In genomic region chr1:227886503-227886961, GRCh38 we compare ENCODE assay signal across 9 cellular contexts.
A peak's percentile ranks its signal among the peaks of the same experiment; 100 is the strongest.
DNase-seq lines count a peak whose midpoint lies in the region; ATAC-seq and TF ChIP-seq lines count a peak whose summit lies in the region.
"Had no signal": no experiment of that assay in that cellular context is flagged by ENCODE, and none has a peak within 500 bp of the region (broad histone marks: within the 10 kb centered on the region; RNA-seq: fewer than 3 reads in every experiment).

No MANE protein-coding gene starts in this region.

- H3K4me3 Mint-ChIP-seq in CD8-positive, alpha-beta T cell = peak overlapping the region; percentile 71

- no peaks in the 10 kb centered on the region for H3K9me3 Mint-ChIP-seq in CD8-positive, alpha-beta T cell

- H3K4me3 ChIP-seq in CD8-positive, alpha-beta T cell (ENCODE audit: low read depth, low read length) = peak overlapping the region; percentile 59
- H3K4me3 ChIP-seq in SJCRH30 = peak overlapping the region; percentile 40
- H3K4me3 ChIP-seq in hepatocyte = no peak overlapping the region
- H3K4me3 ChIP-seq in rectal smooth muscle tissue (ENCODE audit: low read length) = peak overlapping the region; percentile 41

- intact Hi-C loops in CD8-positive, alpha-beta T cell (cut with DNase I, micrococcal nuclease) = loop anchor here (5.0 kb wide), 2 partner anchors 99 to 124 kb away; no protein-coding TSS in a partner anchor

- H3K9me3 ChIP-seq in CD8-positive, alpha-beta T cell (ENCODE audit: low read length) = no peaks in the 10 kb centered on the region
- H3K9me3 ChIP-seq in SJCRH30 (replicated peaks) (no peaks in the 10 kb centered on the region), hepatocyte (ENCODE audit: low read depth) (no peaks in the 10 kb centered on the region)

- no peak overlapping the region for H3K9ac ChIP-seq in rectal smooth muscle tissue (ENCODE audit: low read length)

- H4K20me1 ChIP-seq in hepatocyte (ENCODE audit: insufficient read depth, poor library complexity, severe bottlenecking) = no peaks in the 10 kb centered on the region

- 8% methylated on average over 12 of the region's 18 CpGs for WGBS in hepatocyte (ENCODE audit: low lambda C conversion rate, missing lambda C conversion rate)

- peaks cover 41% of the 10 kb centered on the region for H3K4me1 Mint-ChIP-seq in CD8-positive, alpha-beta T cell (ENCODE audit: low read depth)

- no peak for TF ChIP-seq CTCF in CD8-positive, alpha-beta T cell (IDR thresholded peaks at IDR 0.05)
- TF ChIP-seq CTCF in hepatocyte (IDR thresholded peaks at IDR 0.05; ENCODE audit: poor library complexity) = no peak

- H3K4me1 ChIP-seq in CD8-positive, alpha-beta T cell (ENCODE audit: insufficient read depth, low read length) = peaks cover 59% of the 10 kb centered on the region
- H3K4me1 ChIP-seq in SJCRH30 (peaks cover 22% of the 10 kb centered on the region), hepatocyte (ENCODE audit: insufficient read depth) (peaks cover 30% of the 10 kb centered on the region), rectal smooth muscle tissue (ENCODE audit: control insufficient read depth, insufficient read depth, low read length) (peaks cover 10% of the 10 kb centered on the region)

- no peaks in the 10 kb centered on the region for H3K9me2 ChIP-seq in hepatocyte (replicated peaks; ENCODE audit: insufficient read depth)

- no peaks in the 10 kb centered on the region for H3K36me3 Mint-ChIP-seq in CD8-positive, alpha-beta T cell

- no peaks in the 10 kb centered on the region for H3K27me3 Mint-ChIP-seq in CD8-positive, alpha-beta T cell (ENCODE audit: low read depth)

- H3K27me3 ChIP-seq in CD8-positive, alpha-beta T cell (ENCODE audit: insufficient read depth, low read length) = no peaks in the 10 kb centered on the region
- H3K27me3 ChIP-seq in SJCRH30 (no peaks in the 10 kb centered on the region), hepatocyte (no peaks in the 10 kb centered on the region), rectal smooth muscle tissue (ENCODE audit: control insufficient read depth, insufficient read depth, low read length) (no peaks in the 10 kb centered on the region)

- ATAC-seq in CD8-positive, alpha-beta T cell = no peak
- ATAC-seq in HG02885 (IDR thresholded peaks at IDR 0.05; ENCODE audit: poor library complexity, unreplicated experiment) = no peak

- H3K27ac ChIP-seq in CD8-positive, alpha-beta T cell (ENCODE audit: low read depth, low read length) = peak overlapping the region; percentile 43
- H3K27ac ChIP-seq in SJCRH30 (no peak overlapping the region), hepatocyte (peak overlapping the region; percentile 97), rectal smooth muscle tissue (ENCODE audit: low read depth, low read length) (peak overlapping the region; percentile 91)

- no peaks in the 10 kb centered on the region for H3K79me2 ChIP-seq in hepatocyte

- POLR2A ChIA-PET in CD8-positive, alpha-beta T cell (lab: Charles Lee) = interaction anchor here (1.0 to 2.0 kb wide), 3 partner anchors 17 to 600 kb away, joined by 3 to 12 read pairs (median 3); no protein-coding TSS in a partner anchor

- peak overlapping the region; percentile 80 for H3K4me2 ChIP-seq in hepatocyte

- peak overlapping the region; percentile 83 for H3K27ac Mint-ChIP-seq in CD8-positive, alpha-beta T cell

- CTCF ChIA-PET in CD8-positive, alpha-beta T cell (lab: Charles Lee) = interaction anchor here (1.0 kb wide), 1 partner anchor 342 kb away, joined by 3 read pairs; no protein-coding TSS in a partner anchor

- H2AFZ ChIP-seq in hepatocyte = peak overlapping the region; percentile 39

- no peaks in the 10 kb centered on the region for H3K36me3 ChIP-seq in CD8-positive, alpha-beta T cell (ENCODE audit: insufficient read depth, low read length)
- H3K36me3 ChIP-seq in SJCRH30 = no peaks in the 10 kb centered on the region
- H3K36me3 ChIP-seq in hepatocyte (replicated peaks; ENCODE audit: insufficient read depth, low read depth) = no peaks in the 10 kb centered on the region
- H3K36me3 ChIP-seq in rectal smooth muscle tissue (ENCODE audit: control insufficient read depth, insufficient read depth, low read length) = no peaks in the 10 kb centered on the region

- peak in 4 of 7 experiments; percentile 4 to 49 (median 11) for DNase-seq in CD8-positive, alpha-beta T cell
- peak in 1 of 2 experiments; percentile 11 for DNase-seq in SJCRH30
- peak; percentile 68 for DNase-seq in hepatocyte (ENCODE audit: low spot score)
- no peak for DNase-seq in germinal center (ENCODE audit: low spot score)
- DNase-seq in NCI-H345 (lab: John Stamatoyannopoulos, UW) = no peak
- no peak for DNase-seq in activated gamma-delta T cell (lab: John Stamatoyannopoulos, UW)
- DNase-seq: occipital lobe had no signal

Comparison
In these comparisons a context has a peak if more than half of its experiments do, and no peak if none do; other contexts are left out.
1. DNase-seq: peak in CD8-positive, alpha-beta T cell (4 of 7) and hepatocyte (single experiment); none in germinal center (single experiment), NCI-H345 (single experiment) and activated gamma-delta T cell (single experiment).